In the genomic region with DNA sequence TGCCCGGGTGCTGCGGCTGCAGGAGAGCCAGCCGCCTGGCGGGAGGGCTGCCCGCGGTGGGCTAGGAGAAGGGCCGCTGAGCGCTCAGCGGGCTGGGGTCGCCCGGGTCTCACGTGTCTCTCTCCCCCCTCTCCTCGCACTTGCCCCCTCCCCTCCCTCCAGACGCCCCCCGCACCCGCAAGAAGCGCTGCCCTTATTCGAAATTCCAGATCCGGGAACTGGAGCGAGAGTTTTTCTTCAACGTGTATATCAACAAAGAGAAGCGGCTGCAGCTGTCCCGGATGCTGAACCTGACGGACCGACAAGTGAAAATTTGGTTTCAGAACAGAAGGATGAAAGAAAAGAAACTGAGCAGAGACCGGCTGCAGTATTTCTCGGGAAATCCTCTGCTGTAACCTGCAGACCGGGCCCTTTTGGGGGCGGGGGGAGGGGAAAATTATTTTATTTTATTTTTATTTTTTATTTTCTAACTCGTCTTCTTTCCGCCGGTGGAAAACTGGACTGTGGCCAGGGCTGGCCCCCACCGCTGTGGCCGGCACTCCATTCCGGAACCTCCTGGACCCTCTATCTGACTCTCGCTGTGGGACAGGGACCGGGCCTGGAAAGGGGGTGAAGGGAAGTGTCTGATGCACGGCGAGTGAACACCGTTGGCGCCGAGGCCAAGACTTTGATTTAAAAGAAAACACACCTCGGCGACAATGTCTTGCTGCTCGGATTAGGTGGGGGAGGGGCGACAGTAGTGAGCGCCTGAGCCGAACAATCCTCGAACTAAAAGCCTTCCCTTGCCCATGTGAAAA, we compare ENCODE assay signal across 8 cellular contexts. TPM values are rescaled to one million over a fixed set of nuclear protein-coding genes. Genes with fewer than 3 reads are reported as not detected.
A peak's percentile ranks its signal among the peaks of the same experiment; 100 is the strongest.
DNase-seq lines count a peak whose midpoint lies in the region; ATAC-seq and TF ChIP-seq lines count a peak whose summit lies in the region.

No MANE protein-coding gene starts in this region.

- ATAC-seq in CD8-positive, alpha-beta T cell, result no peak
- ATAC-seq in HG03159 (IDR thresholded peaks at IDR 0.05; ENCODE audit: unreplicated experiment), result no peak

- POLR2A ChIA-PET in CD8-positive, alpha-beta T cell (lab: Charles Lee), result interaction anchor here (1.6 kb wide), 1 partner anchor 16 kb away, joined by 3 read pairs; no protein-coding TSS in a partner anchor

- TF ChIP-seq EP300 in ovary (IDR thresholded peaks at IDR 0.05), result no peak

- intact Hi-C loops in CD8-positive, alpha-beta T cell (cut with DNase I, micrococcal nuclease), result no loop called here
- intact Hi-C loops in ovary (cut with DNase I), result no loop called here
- intact Hi-C loops in head of caudate nucleus (cut with DNase I), result no loop called here

- H3K27ac ChIP-seq in CD8-positive, alpha-beta T cell (ENCODE audit: low read depth, low read length), result no peak overlapping the region
- H3K27ac ChIP-seq in Karpas-422 (ENCODE audit: low read length), result no peak overlapping the region
- no peak overlapping the region for H3K27ac ChIP-seq in coronary artery
- H3K27ac ChIP-seq in ovary, result no peak overlapping the region

- no peaks in the 10 kb centered on the region for H4K20me1 ChIP-seq in Karpas-422 (ENCODE audit: insufficient read depth, low read depth, low read length)

- H3K9me3 ChIP-seq in CD8-positive, alpha-beta T cell (ENCODE audit: low read length), result no peaks in the 10 kb centered on the region
- H3K9me3 ChIP-seq in Karpas-422 (ENCODE audit: low read length) (no peaks in the 10 kb centered on the region), ovary (no peaks in the 10 kb centered on the region)

- H3K27me3 Mint-ChIP-seq in CD8-positive, alpha-beta T cell (ENCODE audit: low read depth), result peaks cover 88% of the 10 kb centered on the region

- peak overlapping the region; percentile 67 for H3K4me3 Mint-ChIP-seq in CD8-positive, alpha-beta T cell

- no peak for DNase-seq in CD8-positive, alpha-beta T cell
- DNase-seq in Karpas-422, result no peak
- no peak for DNase-seq in coronary artery (ENCODE audit: low spot score)
- DNase-seq in ovary, result peak in 1 of 5 donors; percentile 36
- DNase-seq in germinal center (ENCODE audit: low spot score), result no peak
- no peak for DNase-seq in SKM-1 treated with dmso at 0.1 percent for 144 hours (lab: John Stamatoyannopoulos, UW; ENCODE audit: unreplicated experiment)
- DNase-seq in head of caudate nucleus, result no peak

- peaks cover 25% of the 10 kb centered on the region for H3K4me1 Mint-ChIP-seq in CD8-positive, alpha-beta T cell (ENCODE audit: low read depth)

- CTCF ChIA-PET in CD8-positive, alpha-beta T cell (lab: Charles Lee), result interaction anchor here (0.6 to 0.7 kb wide), 3 partner anchors 219 to 624 kb away, joined by 3 read pairs; no protein-coding TSS in a partner anchor

- no peak overlapping the region for H3K27ac Mint-ChIP-seq in CD8-positive, alpha-beta T cell

- TF ChIP-seq POLR2A in ovary (IDR thresholded peaks at IDR 0.05), result no peak

- H3K4me3 ChIP-seq in CD8-positive, alpha-beta T cell (ENCODE audit: low read depth, low read length), result peak overlapping the region; percentile 37
- H3K4me3 ChIP-seq in Karpas-422 (ENCODE audit: low read length) (peak overlapping the region; percentile 69), coronary artery (peak overlapping the region; percentile 63), ovary (peak overlapping the region; percentile 31)

- H3K4me1 ChIP-seq in CD8-positive, alpha-beta T cell (ENCODE audit: insufficient read depth, low read length), result peaks cover 32% of the 10 kb centered on the region
- peaks cover 29% of the 10 kb centered on the region for H3K4me1 ChIP-seq in Karpas-422 (ENCODE audit: low read length)
- peaks cover 2% of the 10 kb centered on the region for H3K4me1 ChIP-seq in ovary (ENCODE audit: insufficient read depth)

- peak overlapping the region; percentile 77 for H3K9ac ChIP-seq in Karpas-422 (ENCODE audit: low read length)

- no peaks in the 10 kb centered on the region for H3K79me2 ChIP-seq in Karpas-422 (ENCODE audit: low read length)

- TF ChIP-seq CTCF in CD8-positive, alpha-beta T cell (IDR thresholded peaks at IDR 0.05), result no peak
- TF ChIP-seq CTCF in coronary artery (IDR thresholded peaks at IDR 0.05) (no peak), ovary (IDR thresholded peaks at IDR 0.05) (no peak)

- peak overlapping the region; percentile 81; the same call in 1 of the 2 replicates for H2AFZ ChIP-seq in Karpas-422 (ENCODE audit: low read length)

- H3K36me3 Mint-ChIP-seq in CD8-positive, alpha-beta T cell, result no peaks in the 10 kb centered on the region

- 4 to 13% (median 6%) methylated on average over 47 to 49 of the region's 49 CpGs for WGBS in ovary, 3 donors

- peak overlapping the region; percentile 76 for H3K4me2 ChIP-seq in Karpas-422 (ENCODE audit: low read depth, low read length, poor library complexity, severe bottlenecking)

- H3K9me3 Mint-ChIP-seq in CD8-positive, alpha-beta T cell, result peaks cover 2% of the 10 kb centered on the region

- H3K9me2 ChIP-seq in Karpas-422 (replicated peaks; ENCODE audit: insufficient read depth, low read length), result no peaks in the 10 kb centered on the region

- H3K36me3 ChIP-seq in CD8-positive, alpha-beta T cell (ENCODE audit: insufficient read depth, low read length), result no peaks in the 10 kb centered on the region
- no peaks in the 10 kb centered on the region for H3K36me3 ChIP-seq in Karpas-422 (ENCODE audit: insufficient read depth, low read length)
- no peaks in the 10 kb centered on the region for H3K36me3 ChIP-seq in ovary

- peaks cover 93% of the 10 kb centered on the region for H3K27me3 ChIP-seq in CD8-positive, alpha-beta T cell (ENCODE audit: insufficient read depth, low read length)
- H3K27me3 ChIP-seq in Karpas-422 (ENCODE audit: low read length) (no peaks in the 10 kb centered on the region), ovary (no peaks in the 10 kb centered on the region)

RNA-seq across cellular contexts. Expression of a gene that starts 0.5 kb away (rescaled TPM):
- not detected for total RNA-seq in CD8-positive, alpha-beta T cell
- total RNA-seq in Karpas-422 (2014; rRNA removed; shearing (Covaris generic); ENCODE audit: low replicate concordance), result 0.07 TPM in 1 of 2 replicates, not detected in the other
- under 1 TPM in 2 of 7 donors, not detected in 5; 0.24 to 0.32 TPM for total RNA-seq in ovary
- polyA plus RNA-seq in ovary, result 1 to 10 TPM in 1 of 2 donors, under 1 TPM in 1; 0.02 to 1.2 TPM

RNA-seq across cellular contexts. Expression of a gene that starts 2.3 kb away (rescaled TPM):
- not detected for total RNA-seq in CD8-positive, alpha-beta T cell
- total RNA-seq in Karpas-422 (2014; rRNA removed; shearing (Covaris generic); ENCODE audit: low replicate concordance), result not detected in 2 replicates
- 1 to 10 TPM in 1 of 7 donors, not detected in 6; 1.1 TPM for total RNA-seq in ovary
- under 1 TPM in 1 of 2 donors, not detected in 1; 0.12 TPM for polyA plus RNA-seq in ovary

RNA-seq across cellular contexts. Expression of a gene that starts 9.7 kb away (rescaled TPM):
- total RNA-seq in CD8-positive, alpha-beta T cell, result not detected
- not detected in 2 replicates for total RNA-seq in Karpas-422 (2014; rRNA removed; shearing (Covaris generic); ENCODE audit: low replicate concordance)
- total RNA-seq in ovary, result 1 to 10 TPM in 2 of 7 donors, under 1 TPM in 3, not detected in 2; 0.15 to 5.0 (median 0.23) TPM
- 10 to 100 TPM in 1 of 2 donors, 1 to 10 TPM in 1; 2.0 to 15.4 TPM for polyA plus RNA-seq in ovary

RNA-seq across cellular contexts. Expression of a gene that starts 20.5 kb away (rescaled TPM):
- not detected for total RNA-seq in CD8-positive, alpha-beta T cell
- not detected in 2 replicates for total RNA-seq in Karpas-422 (2014; rRNA removed; shearing (Covaris generic); ENCODE audit: low replicate concordance)
- total RNA-seq in ovary, result not detected
- polyA plus RNA-seq in ovary, result not detected

RNA-seq across cellular contexts. Expression of a gene that starts 24.7 kb away (rescaled TPM):
- not detected for total RNA-seq in CD8-positive, alpha-beta T cell
- not detected in 2 replicates for total RNA-seq in Karpas-422 (2014; rRNA removed; shearing (Covaris generic); ENCODE audit: low replicate concordance)
- 1 to 10 TPM in 2 of 7 donors, under 1 TPM in 4, not detected in 1; 0.26 to 3.9 (median 0.51) TPM for total RNA-seq in ovary
- 10 to 100 TPM in 1 of 2 donors, 1 to 10 TPM in 1; 3.4 to 15.0 TPM for polyA plus RNA-seq in ovary
